Comparison of ENCODE assay signal across 8 cellular contexts in the genomic region with DNA sequence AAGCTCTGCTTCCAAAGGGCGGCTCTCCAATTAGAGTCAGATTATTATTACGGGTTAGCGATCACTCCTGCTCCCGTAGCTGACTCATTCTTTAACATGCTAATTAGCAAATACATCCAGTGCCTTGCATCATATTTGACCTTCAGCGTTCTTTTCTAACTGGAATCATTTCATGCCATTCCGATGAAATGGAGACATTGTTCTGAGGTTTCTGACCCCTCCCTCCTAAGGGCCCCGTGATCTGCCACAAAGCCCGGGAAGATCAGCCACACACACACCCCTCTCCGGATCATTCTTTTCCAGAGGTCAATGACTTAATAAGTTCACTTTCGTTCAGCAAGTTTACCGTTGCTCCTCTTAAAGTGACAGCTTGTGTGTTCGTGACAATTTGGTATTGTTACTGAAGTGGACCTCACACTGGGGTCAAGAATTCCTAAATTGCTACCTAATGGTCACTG.
DNase-seq lines count a peak whose midpoint lies in the region; ATAC-seq, FAIRE-seq and TF ChIP-seq lines count a peak whose summit lies in the region.
"Not testable (repeated sequence)": the region's sequence is repeated elsewhere in the genome, so short reads cannot be mapped to it uniquely, and the experiment has no call there.

No MANE protein-coding gene starts in this region.

- not testable (repeated sequence) for H3K36me3 ChIP-seq in ACC112 (ENCODE audit: insufficient read depth, low read length); HCT116 (ENCODE audit: control insufficient read depth in 1 of 2, insufficient read depth in 2 of 2, low read length in 2 of 2); RWPE2 (ENCODE audit: low read depth); small intestine (ENCODE audit: control insufficient read depth in 2 of 2, insufficient read depth in 2 of 2, low read length in 2 of 2)

- H3K9me2 ChIP-seq in HCT116 (ENCODE audit: insufficient read depth): not testable (repeated sequence)

- ATAC-seq in HCT116: peak; percentile 69
- peak; percentile 96 for ATAC-seq in RWPE2 (ENCODE audit: low read depth)
- ATAC-seq in esophagus mucosa: peak; percentile 95
- ATAC-seq in Right ventricle myocardium superior (ENCODE audit: poor library complexity): peak; percentile 44

- H3K27ac ChIP-seq in ACC112 (ENCODE audit: low read depth, low read length) (peak overlapping the region; percentile 23; the same call in 1 of the 2 replicates), RWPE2 (ENCODE audit: poor library complexity, severe bottlenecking) (peak overlapping the region; percentile 50), small intestine (ENCODE audit: low read depth in 1 of 2, low read length in 1 of 2) (peak overlapping the region; percentile 59 to 82)
- H3K27ac ChIP-seq in HCT116 (ENCODE audit: low read depth, low read length): not testable (repeated sequence)

- peaks cover 45% of the 10 kb centered on the region for H3K4me1 Mint-ChIP-seq in brain

- CTCF ChIA-PET in HCT116 (lab: Charles Lee): not testable (repeated sequence)

- intact Hi-C loops in HCT116 (cut with micrococcal nuclease); Right ventricle myocardium superior (cut with DNase I): not testable (repeated sequence)

- H3K27me3 Mint-ChIP-seq in brain: peaks cover 10% of the 10 kb centered on the region

- not testable (repeated sequence) for H4K20me1 ChIP-seq in HCT116 (ENCODE audit: insufficient read depth)

- not testable (repeated sequence) for TF ChIP-seq CTCF in HCT116 (IDR thresholded peaks at IDR 0.05 in 2 of 3, conservative IDR thresholded peaks at IDR 0.05 in 1 of 3; ENCODE audit: borderline replicate concordance in 1 of 3, insufficient read depth in 1 of 3, low read depth in 2 of 3, low read length in 2 of 3); RWPE2 (IDR thresholded peaks at IDR 0.05; ENCODE audit: poor library complexity, severe bottlenecking); brain (conservative IDR thresholded peaks at IDR 0.05)

- not testable (repeated sequence) for H3K36me3 Mint-ChIP-seq in brain

- H3K4me3 Mint-ChIP-seq in brain: peak overlapping the region in 4 of 5 experiments; percentile 41 to 71 (median 57)

- H3K9me3 ChIP-seq in HCT116 (ENCODE audit: control insufficient read depth in 1 of 2, insufficient read depth in 1 of 2, low read depth in 1 of 2, low read length in 2 of 2); RWPE2 (ENCODE audit: severe bottlenecking); small intestine (ENCODE audit: control insufficient read depth, low read depth): not testable (repeated sequence)

- not testable (repeated sequence) for DNase-seq in HCT116 (ENCODE audit: low read depth, low spot score); RWPE2 (ENCODE audit: low spot score); Right ventricle myocardium superior
- DNase-seq in medulla oblongata (ENCODE audit: extremely low spot score): peak; percentile 18
- DNase-seq in small intestine: peak; percentile 66

- H2AFZ ChIP-seq in ACC112 (ENCODE audit: low read length, unreplicated experiment); HCT116 (ENCODE audit: low read depth, low read length, poor library complexity, severe bottlenecking): not testable (repeated sequence)

- H3K27me3 ChIP-seq in ACC112 (ENCODE audit: insufficient read depth, low read length); HCT116 (ENCODE audit: insufficient read depth, low read length); RWPE2 (ENCODE audit: insufficient read depth, poor library complexity, severe bottlenecking); small intestine (ENCODE audit: control insufficient read depth in 2 of 2, insufficient read depth in 2 of 2, low read length in 2 of 2): not testable (repeated sequence)

- not testable (repeated sequence) for TF ChIP-seq POLR2A in HCT116 (IDR thresholded peaks at IDR 0.05; ENCODE audit: borderline replicate concordance, extremely low read depth, insufficient read depth, insufficient read length)

- H3K9me3 Mint-ChIP-seq in brain: not testable (repeated sequence)

- not testable (repeated sequence) for H3K79me2 ChIP-seq in ACC112 (ENCODE audit: control insufficient read depth, insufficient read depth, low read length, unreplicated experiment); HCT116 (ENCODE audit: insufficient read depth, low read length)

- H3K4me2 ChIP-seq in HCT116 (ENCODE audit: low read length): peak overlapping the region; percentile 23; the same call in 1 of the 2 replicates

- not testable (repeated sequence) for TF ChIP-seq RAD21 in HCT116 (IDR thresholded peaks at IDR 0.05; ENCODE audit: low read depth)

- not testable (repeated sequence) for BruUV-seq in HCT116 (replicated peaks; lab: Mats Ljungman, UMichigan)

- peak; percentile 99 for FAIRE-seq in small intestine (lab: Jason Lieb, UNC)

- not testable (repeated sequence) for H3K9ac ChIP-seq in HCT116 (ENCODE audit: low read length)

- not testable (repeated sequence) for H3K4me1 ChIP-seq in ACC112 (ENCODE audit: control insufficient read depth, insufficient read depth, low read length, unreplicated experiment); HCT116 (ENCODE audit: control insufficient read depth in 1 of 2, insufficient read depth in 2 of 2, low read length in 2 of 2); small intestine (ENCODE audit: control insufficient read depth in 2 of 2, insufficient read depth in 1 of 2, low read depth in 1 of 2, low read length in 1 of 2)
- H3K4me1 ChIP-seq in RWPE2 (ENCODE audit: insufficient read depth, poor library complexity, severe bottlenecking): peaks cover 14% of the 10 kb centered on the region

- not testable (repeated sequence) for H3K4me3 ChIP-seq in ACC112 (ENCODE audit: low read depth, low read length); HCT116 (replicated peaks in 1 of 2; ENCODE audit: low read depth in 1 of 2, low read length in 2 of 2); RWPE2 (ENCODE audit: severe bottlenecking); small intestine (ENCODE audit: low read depth in 1 of 2, low read length in 2 of 2)

- 18 to 34% (median 27%) methylated on average over 11 to 12 of the region's 12 CpGs for WGBS in small intestine, 3 donors

- POLR2A ChIA-PET in HCT116 (lab: Charles Lee): not testable (repeated sequence)

- peak overlapping the region in 3 of 5 experiments; percentile 61 to 96 (median 86) for H3K27ac Mint-ChIP-seq in brain

- RAD21 ChIA-PET in HCT116 (lab: Charles Lee; ENCODE audit: low non-redundant PET in 1 of 2, low total read pairs in 2 of 2, uncharacterized antibody in 2 of 2, unreplicated experiment in 2 of 2): not testable (repeated sequence)

TF ChIP-seq in HCT116, 20 proteins besides CTCF, POLR2A, EP300 and RAD21:
- 0 out of 2 replicates have a peak, but pooled peaks have one; percentile 14 for TF ChIP-seq SP1 (IDR thresholded peaks at IDR 0.05; ENCODE audit: low read depth)

Comparison
In these comparisons a context has a peak if more than half of its experiments do, and no peak if none do; other contexts are left out.
1. ATAC-seq: peak in every context shown above with its lines; median percentile 96 in RWPE2; 95 in esophagus mucosa; 69 in HCT116; 44 in Right ventricle myocardium superior.